In the genomic region with DNA sequence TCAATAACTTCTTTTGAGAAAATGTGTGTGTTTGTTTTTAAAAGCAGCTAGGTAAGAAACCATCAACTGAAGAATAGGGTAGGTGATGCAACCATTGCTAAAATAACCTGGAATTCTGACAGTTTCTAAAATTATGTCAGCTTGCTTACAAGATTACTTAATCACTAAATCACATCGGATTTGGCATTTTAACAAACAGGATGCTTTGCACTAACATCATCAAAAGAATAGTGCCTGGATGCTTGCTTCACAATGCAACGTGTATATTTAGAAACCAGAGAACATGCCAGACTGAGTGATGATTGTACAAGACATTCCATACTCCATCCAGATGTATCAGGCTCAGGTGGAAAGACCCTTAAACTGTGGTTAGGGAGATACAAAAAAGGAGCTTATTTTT, we compare ENCODE assay signal across 19 cellular contexts. TPM values are rescaled to one million over a fixed set of nuclear protein-coding genes. Genes with fewer than 3 reads are reported as not detected.
DNase-seq lines count a peak whose midpoint lies in the region; ATAC-seq and TF ChIP-seq lines count a peak whose summit lies in the region.
"Had no signal": no experiment of that assay in that cellular context is flagged by ENCODE, and none has a peak within 500 bp of the region (broad histone marks: within the 10 kb centered on the region; RNA-seq: fewer than 3 reads in every experiment).

No MANE protein-coding gene starts in this region.

- peak overlapping the region; percentile 1; the same call in 1 of the 2 replicates for H3K27ac ChIP-seq in GM23248
- H3K27ac ChIP-seq in neural cell (ENCODE audit: low read length) = peak overlapping the region; percentile 21
- no peak overlapping the region for H3K27ac ChIP-seq in mesenchymal stem cell (ENCODE audit: low read length, poor library complexity, severe bottlenecking)
- H3K27ac ChIP-seq: transverse colon had no signal

- TF ChIP-seq CTCF in fibroblast of mammary gland (conservative IDR thresholded peaks at IDR 0.05; ENCODE audit: control insufficient read depth, insufficient read depth, low read depth, low read length) (no peak), neural cell (IDR thresholded peaks at IDR 0.05; ENCODE audit: poor library complexity, severe bottlenecking) (no peak)

- no peak overlapping the region for H2BK5ac ChIP-seq in mesenchymal stem cell (ENCODE audit: low read depth, low read length, poor library complexity, severe bottlenecking)

- H3F3A ChIP-seq in GM23248 (ENCODE audit: insufficient read depth) (0 out of 2 replicates have a peak, but pooled peaks cover 7% of the 10 kb centered on the region), neural cell (ENCODE audit: insufficient read depth, low read length, poor library complexity, severe bottlenecking) (no peaks in the 10 kb centered on the region)

- H2BK12ac ChIP-seq in mesenchymal stem cell (ENCODE audit: low read length in 2 of 2) = no peak overlapping the region

- no peak for TF ChIP-seq EP300 in neural cell (conservative IDR thresholded peaks at IDR 0.05; ENCODE audit: poor library complexity, severe bottlenecking)

- no peak overlapping the region for H2AK5ac ChIP-seq in mesenchymal stem cell (ENCODE audit: low read length, severe bottlenecking)

- H4K91ac ChIP-seq in mesenchymal stem cell (ENCODE audit: low read length) = no peak overlapping the region

- H3K79me2 ChIP-seq in GM23248 (ENCODE audit: insufficient read depth) = peaks cover 76% of the 10 kb centered on the region
- H3K79me2 ChIP-seq in neural cell (replicated peaks; ENCODE audit: insufficient read depth, low read length) = peaks cover 2% of the 10 kb centered on the region

- intact Hi-C loops in sciatic nerve (cut with DNase I) = no loop called here

- in situ Hi-C loops in GM23248 (cut with MboI) = no loop called here

- H2AFZ ChIP-seq in GM23248 = no peak overlapping the region
- no peak overlapping the region for H2AFZ ChIP-seq in neural cell (ENCODE audit: low read depth, low read length)
- H2AFZ ChIP-seq in mesenchymal stem cell (ENCODE audit: low read depth, low read length) = no peak overlapping the region

- 5% methylated on average over 2 of the region's 2 CpGs for WGBS in GM23248 (ENCODE audit: low coverage in 1 of 2, low lambda C conversion rate in 2 of 2, missing lambda C conversion rate in 2 of 2), 2 experiments
- 56% methylated on average over 2 of the region's 2 CpGs for WGBS in mesenchymal stem cell

- no peak overlapping the region for H3K4me3 ChIP-seq in GM23248
- no peak overlapping the region for H3K4me3 ChIP-seq in fibroblast of mammary gland (ENCODE audit: control insufficient read depth, low read depth, low read length)
- no peak overlapping the region for H3K4me3 ChIP-seq in neural cell (ENCODE audit: low read length)
- no peak overlapping the region for H3K4me3 ChIP-seq in mesenchymal stem cell (ENCODE audit: insufficient read depth in 1 of 2, low read depth in 1 of 2, low read length in 2 of 2)
- H3K4me3 ChIP-seq: HAP-1, transverse colon had no signal

- H3K9ac ChIP-seq in GM23248 (no peak overlapping the region), neural cell (ENCODE audit: low read length) (no peak overlapping the region), mesenchymal stem cell (ENCODE audit: low read length) (no peak overlapping the region)

- H3K27me3 ChIP-seq in GM23248 (replicated peaks; ENCODE audit: insufficient read depth) (no peaks in the 10 kb centered on the region), neural cell (ENCODE audit: insufficient read depth, low read depth, low read length) (no peaks in the 10 kb centered on the region), mesenchymal stem cell (ENCODE audit: control insufficient read depth in 1 of 2, insufficient read depth in 1 of 2, low read length in 2 of 2) (no peaks in the 10 kb centered on the region)
- H3K27me3 ChIP-seq: transverse colon had no signal

- H3K14ac ChIP-seq in mesenchymal stem cell (ENCODE audit: low read length in 2 of 2) = no peak overlapping the region

- H4K8ac ChIP-seq in mesenchymal stem cell (ENCODE audit: low read length) = no peak overlapping the region

- no peak overlapping the region for H2BK120ac ChIP-seq in mesenchymal stem cell (ENCODE audit: low read depth, low read length)

- ATAC-seq in sciatic nerve = no peak
- ATAC-seq: naive thymus-derived CD8-positive, alpha-beta T cell had no signal

- H4K20me1 ChIP-seq in GM23248 (ENCODE audit: insufficient read depth) = no peaks in the 10 kb centered on the region
- no peaks in the 10 kb centered on the region for H4K20me1 ChIP-seq in neural cell (ENCODE audit: insufficient read depth)

- peaks cover 18% of the 10 kb centered on the region for H3K79me1 ChIP-seq in mesenchymal stem cell (replicated peaks; ENCODE audit: low read length, poor library complexity, severe bottlenecking)

- no peak overlapping the region for H2BK15ac ChIP-seq in mesenchymal stem cell (ENCODE audit: low read depth, poor library complexity, severe bottlenecking)

- DNase-seq in GM23248 (peak; percentile 45), NCI-H748 (lab: John Stamatoyannopoulos, UW; ENCODE audit: unreplicated experiment) (peak; percentile 56), fibroblast of mammary gland (ENCODE audit: low read depth) (peak; percentile 45), sciatic nerve (ENCODE audit: low spot score) (no peak), inferior parietal cortex (ENCODE audit: extremely low spot score) (no peak), mesenchymal stem cell (no peak)
- DNase-seq: activated B cell treated with CpG ODN at 0.5 μM for 24 hours; activated CD8-positive, alpha-beta memory T cell treated with anti-CD3 and anti-CD28 coated beads for 24 hours; C1 segment of cervical spinal cord; caudate nucleus; effector CD8-positive, alpha-beta T cell; KBM-7; naive thymus-derived CD8-positive, alpha-beta T cell; NCI-H1092; stimulated activated naive CD4-positive, alpha-beta T cell; T-helper 2 cell; transverse colon had no signal

- no peak overlapping the region for H3K23ac ChIP-seq in mesenchymal stem cell (ENCODE audit: low read length in 2 of 2)

- H3K36me3 ChIP-seq in GM23248 (ENCODE audit: low read depth) = no peaks in the 10 kb centered on the region
- H3K36me3 ChIP-seq in neural cell (ENCODE audit: insufficient read depth, low read length) = no peaks in the 10 kb centered on the region
- H3K36me3 ChIP-seq in mesenchymal stem cell (ENCODE audit: control insufficient read depth in 1 of 2, insufficient read depth in 2 of 2, low read depth in 1 of 2, low read length in 2 of 2) = peaks cover 0 to 3% of the 10 kb centered on the region in 2 experiments
- H3K36me3 ChIP-seq: HAP-1, transverse colon had no signal

- no peak for TF ChIP-seq RAD21 in neural cell (conservative IDR thresholded peaks at IDR 0.05)

- H3K4me2 ChIP-seq in GM23248 (ENCODE audit: unreplicated experiment) (no peak overlapping the region), neural cell (ENCODE audit: low read length) (no peak overlapping the region), mesenchymal stem cell (ENCODE audit: low read length, poor library complexity, severe bottlenecking) (no peak overlapping the region)

- H3K18ac ChIP-seq in mesenchymal stem cell (ENCODE audit: low read depth in 1 of 2, low read length in 2 of 2) = no peak overlapping the region

- H3K9me3 ChIP-seq in GM23248 (ENCODE audit: low read depth) = no peaks in the 10 kb centered on the region
- no peaks in the 10 kb centered on the region for H3K9me3 ChIP-seq in neural cell (ENCODE audit: low read length)
- H3K9me3 ChIP-seq in mesenchymal stem cell (ENCODE audit: control insufficient read depth, low read length) = no peaks in the 10 kb centered on the region
- H3K9me3 ChIP-seq: HAP-1, transverse colon had no signal

- no peaks in the 10 kb centered on the region for H3K9me2 ChIP-seq in GM23248 (ENCODE audit: insufficient read depth)
- H3K9me2 ChIP-seq in neural cell (ENCODE audit: insufficient read depth, low read length) = no peaks in the 10 kb centered on the region

- H3K4ac ChIP-seq in mesenchymal stem cell (ENCODE audit: low read depth in 1 of 2, low read length in 2 of 2) = no peak overlapping the region

- peaks cover 29% of the 10 kb centered on the region for H3K4me1 ChIP-seq in GM23248 (ENCODE audit: insufficient read depth)
- H3K4me1 ChIP-seq in mesenchymal stem cell (ENCODE audit: control insufficient read depth, insufficient read depth, low read depth, low read length) = peaks cover 4% of the 10 kb centered on the region

TF ChIP-seq in neural cell, 6 proteins besides CTCF, POLR2A, EP300 and RAD21 (continues in another document):
- TF ChIP-seq EZH2 (IDR thresholded peaks at IDR 0.05; ENCODE audit: borderline replicate concordance, insufficient read depth, low read length, poor library complexity, severe bottlenecking) (no peak), POLR2AphosphoS5 (IDR thresholded peaks at IDR 0.05) (no peak), SMC3 (conservative IDR thresholded peaks at IDR 0.05; ENCODE audit: poor library complexity) (no peak), TAF1 (IDR thresholded peaks at IDR 0.05; ENCODE audit: low read depth) (no peak), MXI1 (conservative IDR thresholded peaks at IDR 0.05; ENCODE audit: poor library complexity, severe bottlenecking) (no peak)

RNA-seq across cellular contexts. Expression of a gene that starts 43.9 kb away (rescaled TPM):
- 460 and 499 TPM in 2 replicates for total RNA-seq in GM23248 (2014; rRNA removed; shearing (Covaris generic))
- 429 and 430 TPM in 2 replicates for polyA plus RNA-seq in GM23248 (2016; fragmentation: Nextera tagmentation; extraction: Ambion mirVana)
- 318 and 363 TPM in 2 replicates for polyA plus RNA-seq in neural cell
- 342 and 369 TPM in 2 replicates for polyA minus RNA-seq in neural cell
- 188 TPM for total RNA-seq in sciatic nerve
- polyA plus RNA-seq in mesenchymal stem cell (2013, experiment 1 of 2) = 253 TPM
- 279 TPM for polyA plus RNA-seq in mesenchymal stem cell (2013, experiment 2 of 2)

Comparison
In these comparisons a context has a peak if more than half of its experiments do, and no peak if none do; other contexts are left out.
1. DNase-seq: peak in GM23248 (single experiment), NCI-H748 (single experiment) and fibroblast of mammary gland (single experiment); none in sciatic nerve (single experiment), inferior parietal cortex (single experiment) and mesenchymal stem cell (single experiment).